8 cellular contexts compared by ENCODE assay signal in the genomic region with DNA sequence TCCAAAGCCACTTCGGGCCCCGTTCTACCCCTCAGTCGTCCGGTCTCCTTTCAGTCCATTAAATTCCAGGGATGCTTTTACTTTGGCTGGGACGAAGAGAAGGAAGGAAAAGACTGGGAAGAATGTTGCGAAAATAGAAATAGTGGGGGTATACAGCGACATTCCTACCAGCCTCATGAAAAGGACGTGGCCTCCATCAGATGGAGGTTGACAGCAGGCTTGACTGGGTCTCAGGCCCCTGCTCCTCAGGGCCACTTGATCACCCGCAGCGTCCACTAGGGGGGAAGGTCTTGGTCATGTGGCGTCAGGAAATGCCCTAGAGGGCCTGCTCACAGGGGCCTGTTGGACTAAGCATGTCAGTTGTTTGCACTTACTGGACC. TPM values are rescaled to one million over a fixed set of nuclear protein-coding genes. Genes with fewer than 3 reads are reported as not detected.
DNase-seq lines count a peak whose midpoint lies in the region; ATAC-seq, FAIRE-seq and TF ChIP-seq lines count a peak whose summit lies in the region.

No MANE protein-coding gene starts in this region.

- TF ChIP-seq CTCF in chondrocyte (IDR thresholded peaks at IDR 0.05), result peak; percentile 76
- peak in 2 of 3 experiments; percentile 43 to 55 for TF ChIP-seq CTCF in keratinocyte (optimal IDR thresholded peaks at IDR 0.05 in 1 of 3, IDR thresholded peaks at IDR 0.05 in 1 of 3, conservative IDR thresholded peaks at IDR 0.05 in 1 of 3; ENCODE audit: extremely low read depth in 1 of 3, insufficient read depth in 2 of 3, low read length in 3 of 3)

- H3K4me3 ChIP-seq in SJSA1 (peak overlapping the region; percentile 89), keratinocyte (ENCODE audit: control insufficient read depth in 2 of 3, extremely low read depth in 1 of 3, insufficient read depth in 2 of 3, low read depth in 1 of 3, low read length in 3 of 3) (peak overlapping the region; percentile 83 to 95 (median 92)), small intestine (ENCODE audit: low read depth in 1 of 2, low read length in 2 of 2) (peak overlapping the region; percentile 64 to 80)

- FAIRE-seq in keratinocyte (lab: Jason Lieb, UNC) (peak; percentile 67), small intestine (lab: Jason Lieb, UNC) (no peak)

- peak overlapping the region; percentile 91 for H3K4me3 Mint-ChIP-seq in chondrocyte (ENCODE audit: unreplicated experiment)

- H3K79me2 ChIP-seq in keratinocyte (ENCODE audit: control insufficient read depth, insufficient read depth, low read length), result peaks cover 38% of the 10 kb centered on the region

- H3K27me3 Mint-ChIP-seq in chondrocyte (ENCODE audit: low read depth), result no peaks in the 10 kb centered on the region

- 3 to 12% (median 4%) methylated on average over 11 of the region's 11 CpGs for WGBS in small intestine, 3 donors

- no peaks in the 10 kb centered on the region for H3K27me3 ChIP-seq in SJSA1 (replicated peaks)
- no peaks in the 10 kb centered on the region for H3K27me3 ChIP-seq in keratinocyte (ENCODE audit: control insufficient read depth, extremely low read depth, insufficient read depth, low read length)
- H3K27me3 ChIP-seq in small intestine (ENCODE audit: control insufficient read depth in 2 of 2, insufficient read depth in 2 of 2, low read length in 2 of 2), result no peaks in the 10 kb centered on the region

- H3K36me3 ChIP-seq in SJSA1, result peaks cover 24% of the 10 kb centered on the region
- H3K36me3 ChIP-seq in keratinocyte (ENCODE audit: control insufficient read depth in 2 of 2, extremely low read depth in 1 of 2, insufficient read depth in 2 of 2, low read length in 2 of 2), result peaks cover 2 to 5% of the 10 kb centered on the region in 2 experiments
- H3K36me3 ChIP-seq in small intestine (ENCODE audit: control insufficient read depth in 2 of 2, insufficient read depth in 2 of 2, low read length in 2 of 2), result no peaks in the 10 kb centered on the region

- peak; percentile 25 for ATAC-seq in GM21619 (IDR thresholded peaks at IDR 0.05; ENCODE audit: unreplicated experiment)

- H3K9me1 ChIP-seq in keratinocyte (ENCODE audit: control insufficient read depth, extremely low read depth, insufficient read depth, low read length), result no peaks in the 10 kb centered on the region

- no peaks in the 10 kb centered on the region for H4K20me1 ChIP-seq in keratinocyte (ENCODE audit: control insufficient read depth, extremely low read depth, insufficient read depth, low read length)

- dilution Hi-C loops in keratinocyte (cut with MboI; ENCODE audit: extremely low pct_ligation_motif_present, low sequenced_read_pairs), result no loop called here

- H3K4me2 ChIP-seq in keratinocyte (ENCODE audit: control insufficient read depth, extremely low read depth, insufficient read depth, low read depth, low read length), result peak overlapping the region; percentile 82

- H2AFZ ChIP-seq in keratinocyte (ENCODE audit: control insufficient read depth, low read length), result peak overlapping the region; percentile 99

- no peaks in the 10 kb centered on the region for H3K36me3 Mint-ChIP-seq in chondrocyte (ENCODE audit: low read depth)

- peaks cover 36% of the 10 kb centered on the region for H3K4me1 Mint-ChIP-seq in chondrocyte (ENCODE audit: low read depth)

- H3K27ac ChIP-seq in SJSA1 (peak overlapping the region; percentile 97), keratinocyte (ENCODE audit: control insufficient read depth, insufficient read depth, low read length) (peak overlapping the region; percentile 94), small intestine (ENCODE audit: low read depth in 1 of 2, low read length in 1 of 2) (peak overlapping the region; percentile 60 to 95)

- H3K9ac ChIP-seq in keratinocyte (ENCODE audit: control insufficient read depth, extremely low read depth, insufficient read depth, low read length), result peak overlapping the region; percentile 96

- H3K9me3 Mint-ChIP-seq in chondrocyte (ENCODE audit: low read depth), result no peaks in the 10 kb centered on the region

- H3K4me1 ChIP-seq in SJSA1 (replicated peaks), result peaks cover 27% of the 10 kb centered on the region
- H3K4me1 ChIP-seq in keratinocyte (ENCODE audit: control insufficient read depth, extremely low read depth, insufficient read depth, low read length), result peaks cover 17% of the 10 kb centered on the region
- H3K4me1 ChIP-seq in small intestine (ENCODE audit: control insufficient read depth in 2 of 2, insufficient read depth in 1 of 2, low read depth in 1 of 2, low read length in 1 of 2), result no peaks in the 10 kb centered on the region

- DNase-seq in NCI-H2081 (lab: John Stamatoyannopoulos, UW) (peak; percentile 40 to 60), NCI-H2081 treated with DMSO at 0.1 percent for 48 hours (lab: John Stamatoyannopoulos, UW) (no peak), HuH-7.5 (ENCODE audit: low spot score) (peak; percentile 32), SJSA1 (ENCODE audit: low read depth in 1 of 2, low spot score in 2 of 2) (peak in 1 of 2 experiments; percentile 82), chondrocyte (ENCODE audit: low spot score) (peak; percentile 87), keratinocyte (ENCODE audit: low read depth, low spot score) (no peak), small intestine (peak; percentile 31)

- H3K9me3 ChIP-seq in SJSA1 (replicated peaks) (no peaks in the 10 kb centered on the region), keratinocyte (ENCODE audit: control insufficient read depth, low read depth, low read length) (no peaks in the 10 kb centered on the region), small intestine (ENCODE audit: control insufficient read depth, low read depth) (no peaks in the 10 kb centered on the region)

- H3K27ac Mint-ChIP-seq in chondrocyte (ENCODE audit: unreplicated experiment), result peak overlapping the region; percentile 100

RNA-seq across cellular contexts. Expression of gene ANKRD50, which starts 0.7 kb away (rescaled TPM):
- 15.2 and 23.0 TPM in 2 replicates for total RNA-seq in SJSA1 (2014; rRNA removed; shearing (Covaris generic))
- total RNA-seq in chondrocyte, result 47.2 to 54.4 TPM (median 47.8 TPM) in 3 replicates
- polyA plus RNA-seq in keratinocyte (14.8 to 21.6 TPM (median 16.5 TPM) in 3 replicates), small intestine (1 to 10 TPM; 1.6 to 2.7 (median 1.8) TPM)
- 17.7 TPM for polyA plus RNA-seq in keratinocyte (2011; ENCODE audit: low read depth)
- 6.4 and 11.9 TPM in 2 replicates for polyA plus RNA-seq in keratinocyte (2011; cell fraction: cytosol; rRNA removed)
- polyA plus RNA-seq in keratinocyte (2011; cell fraction: nucleus; rRNA removed), result 24.5 and 31.1 TPM in 2 replicates
- polyA plus RNA-seq in keratinocyte (2012; ENCODE audit: low replicate concordance), result 9.5 and 16.2 TPM in 2 replicates
- polyA minus RNA-seq in keratinocyte, result 12.4 to 106 TPM (median 64.9 TPM) in 3 replicates
- 20.5 TPM for polyA minus RNA-seq in keratinocyte (2011; cell fraction: cytosol; rRNA and poly(A)+ RNA removed)
- polyA minus RNA-seq in keratinocyte (2011; cell fraction: nucleus; rRNA and poly(A)+ RNA removed), result 59.9 and 126 TPM in 2 replicates

Comparison
In these comparisons a context has a peak if more than half of its experiments do, and no peak if none do; other contexts are left out.
1. DNase-seq: peak in NCI-H2081 (2 of 2), HuH-7.5 (single experiment), chondrocyte (single experiment) and small intestine (single experiment); none in NCI-H2081 treated with DMSO at 0.1 percent for 48 hours (single experiment) and keratinocyte (single experiment).
2. Peak in every context shown above with its lines, with median percentiles within 50 percentile points of each other: H3K27ac ChIP-seq and H3K4me3 ChIP-seq.